Comparison of ENCODE assay signal across 20 cellular contexts in genomic region chr9:69606089-69606488, GRCh38.
"Had no signal": no experiment of that assay in that cellular context is flagged by ENCODE, and none has a peak within 500 bp of the region (broad histone marks: within the 10 kb centered on the region; RNA-seq: fewer than 3 reads in every experiment).

No MANE protein-coding gene starts in this region.

- H3K4me1 ChIP-seq: SJSA1 had no signal

- H3K36me3 ChIP-seq: SJSA1 had no signal

- H3K27me3 ChIP-seq: SJSA1 had no signal

- H3K4me3 ChIP-seq: SJSA1, SK-N-MC had no signal

- H3K9me3 ChIP-seq: SJSA1 had no signal

- DNase-seq: IMR-90; Kasumi-1; KG1; NCI-H1436; NCI-H187; NCI-H2029; NCI-H2081 treated with DMSO at 0.1 percent for 48 hours; NCI-H2171; NCI-H226; NCI-H446; NCI-H510A; NCI-H524 treated with DMSO at 0.1 percent for 48 hours; NK-92 treated with Interleukin-12 subunit alpha and Interleukin-12 subunit beta, amount 100 ng/mL, for 24 hours; PC-3; Right ventricle myocardium superior; SIG-M5 had no signal

- H3K27ac ChIP-seq: SJSA1, SK-N-MC had no signal

- ATAC-seq: HepG2, Panc1, PC-3 had no signal
